11 cellular contexts compared by ENCODE assay signal in the genomic region with DNA sequence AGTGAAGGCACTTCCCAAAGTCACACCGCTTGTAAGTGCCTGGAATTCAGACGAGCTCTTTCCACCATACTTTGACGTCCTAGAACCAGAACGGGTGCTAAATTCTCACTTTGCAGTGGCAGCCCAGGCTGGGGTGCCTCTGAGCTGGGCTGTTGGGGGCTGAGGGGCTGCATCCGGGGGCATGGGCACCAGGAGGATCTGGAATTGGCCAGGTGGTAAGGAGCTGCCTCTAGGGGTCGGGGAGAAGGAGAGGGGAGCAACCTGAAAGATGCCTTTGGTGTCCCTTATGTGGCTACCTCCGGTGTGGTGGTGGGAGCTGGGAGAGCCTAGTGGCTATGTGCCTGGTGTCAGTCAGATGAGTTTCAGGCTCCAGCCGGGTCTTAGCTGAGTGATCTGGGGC.
"Had no signal": no experiment of that assay in that cellular context is flagged by ENCODE, and none has a peak within 500 bp of the region (broad histone marks: within the 10 kb centered on the region; RNA-seq: fewer than 3 reads in every experiment).

No MANE protein-coding gene starts in this region.

- H3K27me3 ChIP-seq: uterus had no signal

- DNase-seq: activated CD4-positive, alpha-beta T cell treated with anti-CD3 and anti-CD28 coated beads, Interleukin-2, amount 50 U/mL, for 1 hour; activated CD4-positive, CD25-positive, alpha-beta regulatory T cell; activated effector memory CD4-positive, alpha-beta T cell treated with Interleukin-2 at 50 U/mL for 16 hours; activated T-cell treated with anti-CD3 and anti-CD28 coated beads, Interleukin-2, amount 50 U/mL, for 1 hour; anterior cingulate cortex; dorsolateral prefrontal cortex; stimulated activated CD4-positive, alpha-beta T cell treated with anti-CD3 and anti-CD28 coated beads, Interleukin-2, amount 100 ng/mL, for 24 hours; stimulated activated naive B cell treated with anti-CD40 and anti-IgM and Interleukin-4, amounts not matched to agents 10 μg/mL and 1 μg/mL and 100 μg/mL, for 72 hours; uterus had no signal

- H3K9me3 Mint-ChIP-seq: stimulated activated naive B cell treated with anti-CD40 and anti-IgM and Interleukin-4, amounts not matched to agents 10 μg/mL and 1 μg/mL and 100 μg/mL, for 72 hours; T-helper 1 cell treated with Interleukin-12 subunit alpha and Interleukin-12 subunit beta and Interleukin-4 antibody, amounts not matched to agents 30 μg/mL and 1 μg/mL, for 36 hours had no signal

- ATAC-seq: stimulated activated naive B cell treated with anti-CD40 and anti-IgM and Interleukin-4, amounts not matched to agents 10 μg/mL and 1 μg/mL and 100 μg/mL, for 72 hours had no signal

- H3K36me3 ChIP-seq: uterus had no signal

- H3K36me3 Mint-ChIP-seq: activated naive CD8-positive, alpha-beta T cell; stimulated activated naive B cell treated with anti-CD40 and anti-IgM and Interleukin-4, amounts not matched to agents 10 μg/mL and 1 μg/mL and 100 μg/mL, for 72 hours had no signal

- H3K4me3 Mint-ChIP-seq: activated naive CD8-positive, alpha-beta T cell; stimulated activated naive B cell treated with anti-CD40 and anti-IgM and Interleukin-4, amounts not matched to agents 10 μg/mL and 1 μg/mL and 100 μg/mL, for 72 hours; T-helper 1 cell treated with Interleukin-12 subunit alpha and Interleukin-12 subunit beta and Interleukin-4 antibody, amounts not matched to agents 30 μg/mL and 1 μg/mL, for 36 hours had no signal

- H3K4me1 ChIP-seq: uterus had no signal

- H3K9me3 ChIP-seq: uterus had no signal

- H3K27ac ChIP-seq: uterus had no signal

- H3K27ac Mint-ChIP-seq: activated naive CD8-positive, alpha-beta T cell; stimulated activated naive B cell treated with anti-CD40 and anti-IgM and Interleukin-4, amounts not matched to agents 10 μg/mL and 1 μg/mL and 100 μg/mL, for 72 hours; T-helper 1 cell treated with Interleukin-12 subunit alpha and Interleukin-12 subunit beta and Interleukin-4 antibody, amounts not matched to agents 30 μg/mL and 1 μg/mL, for 36 hours had no signal

- H3K4me3 ChIP-seq: dorsolateral prefrontal cortex, uterus had no signal
